Comparison of ENCODE assay signal across 2 cellular contexts in genomic region chr5:149999359-149999758, GRCh38.
A peak's percentile ranks its signal among the peaks of the same experiment; 100 is the strongest.
TF ChIP-seq lines count a peak whose summit lies in the region.

No MANE protein-coding gene starts in this region.

TF ChIP-seq in A549, 52 proteins besides CTCF, POLR2A, EP300 and RAD21:
- TF ChIP-seq ZNF302 (CRISPR knock-in tag; IDR thresholded peaks at IDR 0.05) (no peak), PHF8 (IDR thresholded peaks at IDR 0.05; ENCODE audit: borderline replicate concordance, low read depth) (no peak), NFE2L2 (conservative IDR thresholded peaks at IDR 0.05; ENCODE audit: low read length) (no peak), CHD2 (IDR thresholded peaks at IDR 0.05; ENCODE audit: low read length, partially characterized antibody) (no peak), RFX5 (IDR thresholded peaks at IDR 0.05) (no peak), ZFP36 (IDR thresholded peaks at IDR 0.05; ENCODE audit: borderline replicate concordance, partially characterized antibody) (no peak), FOXS1 (CRISPR knock-in tag; IDR thresholded peaks at IDR 0.05) (no peak), HMGXB4 (CRISPR knock-in tag; IDR thresholded peaks at IDR 0.05; ENCODE audit: borderline replicate concordance) (no peak), CEBPB (IDR thresholded peaks at IDR 0.05) (no peak), HOXB5 (CRISPR knock-in tag; IDR thresholded peaks at IDR 0.05) (no peak), REST (IDR thresholded peaks at IDR 0.05) (no peak), USF2 (IDR thresholded peaks at IDR 0.05) (no peak), HES2 (IDR thresholded peaks at IDR 0.05) (no peak), NR3C1 (IDR thresholded peaks at IDR 0.05) (no peak), BHLHE40 (IDR thresholded peaks at IDR 0.05; ENCODE audit: low read depth, low read length) (no peak), FOSB (CRISPR knock-in tag; IDR thresholded peaks at IDR 0.05) (no peak)

TF ChIP-seq in K562, 482 proteins besides CTCF, POLR2A, EP300 and RAD21:
- TF ChIP-seq ZC3H8 (IDR thresholded peaks at IDR 0.05) (no peak), RBM39 (optimal IDR thresholded peaks at IDR 0.05; ENCODE audit: low read depth, low read length) (no peak), ZNF561 (CRISPR knock-in tag; conservative IDR thresholded peaks at IDR 0.05) (no peak), ETV1 (tag; conservative IDR thresholded peaks at IDR 0.05; ENCODE audit: low read depth) (peak; percentile 60), HMGN3 (IDR thresholded peaks at IDR 0.05; ENCODE audit: borderline replicate concordance, extremely low read depth, insufficient read length, low read depth, low read length) (no peak), NR1H2 (CRISPR knock-in tag; IDR thresholded peaks at IDR 0.05) (no peak), TRIM28 (IDR thresholded peaks at IDR 0.05) (no peak), KDM2B (CRISPR knock-in tag; IDR thresholded peaks at IDR 0.05) (no peak), KAT2B (IDR thresholded peaks at IDR 0.05; ENCODE audit: low read depth, low read length) (no peak), MEF2A (IDR thresholded peaks at IDR 0.05; ENCODE audit: control insufficient read depth, low read depth, low read length) (no peak), ZNF717 (CRISPR knock-in tag; IDR thresholded peaks at IDR 0.05) (no peak), RUNX1 (IDR thresholded peaks at IDR 0.05; ENCODE audit: low read depth) (no peak), MECOM (CRISPR knock-in tag; IDR thresholded peaks at IDR 0.05) (no peak), ZEB2 (IDR thresholded peaks at IDR 0.05) (peak; percentile 36; the same call in 1 of the 2 replicates), BRD9 (IDR thresholded peaks at IDR 0.05; ENCODE audit: low read depth, partially characterized antibody) (no peak), ZNF324 (CRISPR knock-in tag; IDR thresholded peaks at IDR 0.05) (no peak), HNRNPUL1 (IDR thresholded peaks at IDR 0.05; ENCODE audit: low read length) (no peak), E2F5 (CRISPR knock-in tag; IDR thresholded peaks at IDR 0.05) (no peak), ZBTB8A (IDR thresholded peaks at IDR 0.05; ENCODE audit: partially characterized antibody) (no peak), RCOR1 (IDR thresholded peaks at IDR 0.05; ENCODE audit: borderline replicate concordance in 1 of 2, low read depth in 2 of 2, low read length in 2 of 2) (0 out of 4 replicates have a peak, but pooled peaks of 1 of the 2 experiments have one; percentile 13), CTBP1 (IDR thresholded peaks at IDR 0.05; ENCODE audit: borderline replicate concordance) (0 out of 2 replicates have a peak, but pooled peaks have one; percentile 17), ZNF77 (CRISPR knock-in tag; IDR thresholded peaks at IDR 0.05) (no peak)
